16 cellular contexts compared by ENCODE assay signal in genomic region chr10:67629461-67629971, GRCh38.
DNase-seq lines count a peak whose midpoint lies in the region; ATAC-seq, FAIRE-seq and TF ChIP-seq lines count a peak whose summit lies in the region.
"Had no signal": no experiment of that assay in that cellular context is flagged by ENCODE, and none has a peak within 500 bp of the region (broad histone marks: within the 10 kb centered on the region; RNA-seq: fewer than 3 reads in every experiment).

No MANE protein-coding gene starts in this region.

- no peak overlapping the region for H3K56ac ChIP-seq in H1 (replicated peaks; ENCODE audit: insufficient read length, low read depth, low read length)

- H3K4me3 Mint-ChIP-seq in activated CD4-positive, alpha-beta memory T cell treated with anti-CD3 and anti-CD28 coated beads, Interleukin-2, amount 10 ng/mL, durations not matched to agents 7 days and 5 days, result no peak overlapping the region
- H3K4me3 Mint-ChIP-seq: CD4-positive, alpha-beta memory T cell; central memory CD8-positive, alpha-beta T cell had no signal

- H2BK20ac ChIP-seq in H1 (ENCODE audit: low read length), result no peak overlapping the region

- no peak overlapping the region for H3K18ac ChIP-seq in H1 (ENCODE audit: extremely low read depth, low read length)

- CTCF ChIA-PET in H1 (lab: Charles Lee; ENCODE audit: partially characterized antibody), result no interaction called here
- CTCF ChIA-PET in activated CD4-positive, alpha-beta memory T cell treated with anti-CD3 and anti-CD28 coated beads, Interleukin-2, amount 10 ng/mL, durations not matched to agents 7 days and 5 days (lab: Charles Lee), result no interaction called here

- no peaks in the 10 kb centered on the region for H3K79me2 ChIP-seq in H1 (ENCODE audit: control insufficient read depth in 1 of 2, insufficient read depth in 2 of 2, low read length in 2 of 2)

- no peak overlapping the region for H3K23ac ChIP-seq in H1 (ENCODE audit: insufficient read length)

- DNase-seq in HT1080 (ENCODE audit: low read depth) (peak; percentile 67), H1 (ENCODE audit: low read depth in 1 of 2, low spot score in 2 of 2) (no peak), psoas muscle (no peak), upper lobe of left lung (no peak), Peyer's patch (no peak)
- DNase-seq in activated CD4-positive, alpha-beta memory T cell treated with anti-CD3 and anti-CD28 coated beads, Interleukin-2, amount 10 ng/mL, durations not matched to agents 7 days and 5 days, result no peak
- DNase-seq: CD4-positive, alpha-beta memory T cell; KG1; left ventricle myocardium superior; NCI-H2081 treated with DMSO at 0.1 percent for 48 hours; thyroid gland; WERI-Rb-1 had no signal

- H4K91ac ChIP-seq in H1 (replicated peaks; ENCODE audit: insufficient read length, low read length), result peak overlapping the region; percentile 17

- TF ChIP-seq RAD21 in H1 (IDR thresholded peaks at IDR 0.05 in 1 of 2, conservative IDR thresholded peaks at IDR 0.05 in 1 of 2; ENCODE audit: low read depth in 2 of 2, low read length in 2 of 2), result no peak

- no peaks in the 10 kb centered on the region for H3K36me3 Mint-ChIP-seq in activated CD4-positive, alpha-beta memory T cell treated with anti-CD3 and anti-CD28 coated beads, Interleukin-2, amount 10 ng/mL, durations not matched to agents 7 days and 5 days (ENCODE audit: low read depth)
- H3K36me3 Mint-ChIP-seq: CD4-positive, alpha-beta memory T cell had no signal

- peak; percentile 72 for ATAC-seq in GM18868 (IDR thresholded peaks at IDR 0.05; ENCODE audit: unreplicated experiment)
- ATAC-seq in psoas muscle, result peak in 3 of 4 donors; percentile 27 to 40 (median 33)
- no peak for ATAC-seq in upper lobe of left lung (ENCODE audit: low FRiP score in 2 of 2)
- ATAC-seq in HG03039 (IDR thresholded peaks at IDR 0.05; ENCODE audit: unreplicated experiment), result no peak
- ATAC-seq: left ventricle myocardium superior had no signal

- no peaks in the 10 kb centered on the region for H4K20me1 ChIP-seq in H1 (replicated peaks in 1 of 2; ENCODE audit: control insufficient read depth in 1 of 2, insufficient read depth in 2 of 2, low read length in 2 of 2)

- FAIRE-seq in H1 (lab: Jason Lieb, UNC), result no peak
- FAIRE-seq: GM12891 had no signal

- H3K4ac ChIP-seq in H1 (replicated peaks; ENCODE audit: insufficient read length, low read depth, low read length), result no peak overlapping the region

- H3K27ac ChIP-seq in H1 (ENCODE audit: low read depth, low read length) (no peak overlapping the region), psoas muscle (no peak overlapping the region), upper lobe of left lung (no peak overlapping the region), Peyer's patch (no peak overlapping the region)
- H3K27ac ChIP-seq: thyroid gland, WERI-Rb-1 had no signal

- TF ChIP-seq POLR2A in H1 (IDR thresholded peaks at IDR 0.05; ENCODE audit: control extremely low read depth in 1 of 2, low read depth in 2 of 2, low read length in 2 of 2) (no peak), upper lobe of left lung (IDR thresholded peaks at IDR 0.05) (no peak), Peyer's patch (IDR thresholded peaks at IDR 0.05) (no peak)

- H4K5ac ChIP-seq in H1 (ENCODE audit: insufficient read length, low read depth, low read length), result no peak overlapping the region

- no peak overlapping the region for H3K9ac ChIP-seq in H1 (replicated peaks in 1 of 4; ENCODE audit: extremely low read depth in 1 of 4, low read depth in 3 of 4, low read length in 3 of 4)

- intact Hi-C loops in psoas muscle (cut with DNase I), result no loop called here

- H3K4me2 ChIP-seq in H1 (ENCODE audit: insufficient read depth in 1 of 2, low read depth in 2 of 2, low read length in 2 of 2), result no peak overlapping the region

- no peak overlapping the region for H4K8ac ChIP-seq in H1 (ENCODE audit: extremely low read depth, insufficient read depth, low read length)

- TF ChIP-seq CTCF in H1 (IDR thresholded peaks at IDR 0.05; ENCODE audit: control extremely low read depth in 1 of 3, insufficient read depth in 1 of 3, low read depth in 1 of 3, low read length in 3 of 3), result no peak
- no peak for TF ChIP-seq CTCF in psoas muscle (IDR thresholded peaks at IDR 0.05)
- no peak for TF ChIP-seq CTCF in upper lobe of left lung (IDR thresholded peaks at IDR 0.05)
- no peak for TF ChIP-seq CTCF in Peyer's patch (IDR thresholded peaks at IDR 0.05)

- H3K23me2 ChIP-seq in H1 (ENCODE audit: low read depth, low read length), result no peaks in the 10 kb centered on the region

- no peaks in the 10 kb centered on the region for H3K36me3 ChIP-seq in H1 (ENCODE audit: control insufficient read depth in 2 of 4, insufficient read depth in 4 of 4, low read length in 3 of 4)
- H3K36me3 ChIP-seq in psoas muscle (ENCODE audit: insufficient read depth in 1 of 2, low read depth in 1 of 2), result no peaks in the 10 kb centered on the region
- H3K36me3 ChIP-seq in upper lobe of left lung, result no peaks in the 10 kb centered on the region
- no peaks in the 10 kb centered on the region for H3K36me3 ChIP-seq in Peyer's patch
- H3K36me3 ChIP-seq: thyroid gland, WERI-Rb-1 had no signal

- H2BK120ac ChIP-seq in H1 (replicated peaks; ENCODE audit: low read depth, low read length), result peak overlapping the region; percentile 87

- H3K79me1 ChIP-seq in H1 (ENCODE audit: low read depth, low read length), result no peaks in the 10 kb centered on the region

- H2BK12ac ChIP-seq in H1 (ENCODE audit: low read depth, low read length), result no peak overlapping the region; the same call in 1 of the 2 replicates

- H3K14ac ChIP-seq in H1 (ENCODE audit: insufficient read length), result no peak overlapping the region

- H3K4me1 ChIP-seq in H1 (replicated peaks in 1 of 4; ENCODE audit: control insufficient read depth in 3 of 4, insufficient read depth in 4 of 4, low read length in 3 of 4) (peaks cover 2 to 4% (median 3%) of the 10 kb centered on the region in 4 experiments; a peak in 4 of 7 replicates), psoas muscle (no peaks in the 10 kb centered on the region), upper lobe of left lung (no peaks in the 10 kb centered on the region), Peyer's patch (no peaks in the 10 kb centered on the region)
- H3K4me1 ChIP-seq: thyroid gland had no signal

- H3K9me3 ChIP-seq in H1 (ENCODE audit: insufficient read depth in 2 of 2, low read depth in 1 of 2, low read length in 1 of 2) (no peaks in the 10 kb centered on the region; a peak in 1 of 4 replicates), psoas muscle (no peaks in the 10 kb centered on the region), upper lobe of left lung (peaks cover 0 to 7% (median 0%) of the 10 kb centered on the region in 4 donors), Peyer's patch (no peaks in the 10 kb centered on the region)
- H3K9me3 ChIP-seq: thyroid gland had no signal

- H3K9me3 Mint-ChIP-seq in activated CD4-positive, alpha-beta memory T cell treated with anti-CD3 and anti-CD28 coated beads, Interleukin-2, amount 10 ng/mL, durations not matched to agents 7 days and 5 days, result no peaks in the 10 kb centered on the region
- H3K9me3 Mint-ChIP-seq: central memory CD8-positive, alpha-beta T cell had no signal

- peak overlapping the region; percentile 76 for H2AFZ ChIP-seq in H1 (ENCODE audit: low read length)

- H3K27ac Mint-ChIP-seq in activated CD4-positive, alpha-beta memory T cell treated with anti-CD3 and anti-CD28 coated beads, Interleukin-2, amount 10 ng/mL, durations not matched to agents 7 days and 5 days, result no peak overlapping the region
- H3K27ac Mint-ChIP-seq: CD4-positive, alpha-beta memory T cell had no signal

- H2BK5ac ChIP-seq in H1 (ENCODE audit: low read depth, low read length), result no peak overlapping the region

- H2BK15ac ChIP-seq in H1 (ENCODE audit: low read length), result no peak overlapping the region

- H3K27me3 Mint-ChIP-seq in activated CD4-positive, alpha-beta memory T cell treated with anti-CD3 and anti-CD28 coated beads, Interleukin-2, amount 10 ng/mL, durations not matched to agents 7 days and 5 days, result peaks cover 6% of the 10 kb centered on the region

- H2AK5ac ChIP-seq in H1 (ENCODE audit: low read depth, low read length), result 0 out of 2 replicates have a peak overlapping the region, but pooled peaks have one; percentile 19

- H3K4me3 ChIP-seq in H1 (ENCODE audit: extremely low read depth in 1 of 4, insufficient read depth in 2 of 4, low read depth in 3 of 4, low read length in 4 of 4), result no peak overlapping the region; a peak in 1 of 8 replicates
- H3K4me3 ChIP-seq in psoas muscle, result no peak overlapping the region
- H3K4me3 ChIP-seq in upper lobe of left lung, result no peak overlapping the region
- no peak overlapping the region for H3K4me3 ChIP-seq in Peyer's patch
- H3K4me3 ChIP-seq: thyroid gland had no signal

- H3K27me3 ChIP-seq in H1 (replicated peaks in 1 of 4; ENCODE audit: control insufficient read depth in 3 of 4, extremely low read depth in 1 of 4, insufficient read depth in 3 of 4, low read length in 3 of 4), result no peaks in the 10 kb centered on the region
- H3K27me3 ChIP-seq in psoas muscle (ENCODE audit: insufficient read depth in 3 of 3, low read length in 2 of 3), result no peaks in the 10 kb centered on the region
- no peaks in the 10 kb centered on the region for H3K27me3 ChIP-seq in upper lobe of left lung
- H3K27me3 ChIP-seq in Peyer's patch, result no peaks in the 10 kb centered on the region
- H3K27me3 ChIP-seq: thyroid gland had no signal

- POLR2A ChIA-PET in H1 (lab: Charles Lee; ENCODE audit: partially characterized antibody), result no interaction called here
- POLR2A ChIA-PET in activated CD4-positive, alpha-beta memory T cell treated with anti-CD3 and anti-CD28 coated beads, Interleukin-2, amount 10 ng/mL, durations not matched to agents 7 days and 5 days (lab: Charles Lee), result no interaction called here

- TF ChIP-seq EP300 in H1 (IDR thresholded peaks at IDR 0.05; ENCODE audit: borderline replicate concordance in 1 of 2, low read depth in 2 of 2, low read length in 2 of 2), result no peak
- TF ChIP-seq EP300 in upper lobe of left lung (IDR thresholded peaks at IDR 0.05), result no peak

- no peaks in the 10 kb centered on the region for H3K4me1 Mint-ChIP-seq in activated CD4-positive, alpha-beta memory T cell treated with anti-CD3 and anti-CD28 coated beads, Interleukin-2, amount 10 ng/mL, durations not matched to agents 7 days and 5 days
- H3K4me1 Mint-ChIP-seq: CD4-positive, alpha-beta memory T cell; central memory CD8-positive, alpha-beta T cell had no signal

TF ChIP-seq in H1, 55 proteins besides CTCF, POLR2A, EP300 and RAD21 (continues in another document):
- TF ChIP-seq, protein P1, sequence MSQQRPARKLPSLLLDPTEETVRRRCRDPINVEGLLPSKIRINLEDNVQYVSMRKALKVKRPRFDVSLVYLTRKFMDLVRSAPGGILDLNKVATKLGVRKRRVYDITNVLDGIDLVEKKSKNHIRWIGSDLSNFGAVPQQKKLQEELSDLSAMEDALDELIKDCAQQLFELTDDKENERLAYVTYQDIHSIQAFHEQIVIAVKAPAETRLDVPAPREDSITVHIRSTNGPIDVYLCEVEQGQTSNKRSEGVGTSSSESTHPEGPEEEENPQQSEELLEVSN (IDR thresholded peaks at IDR 0.05), result no peak
- no peak for TF ChIP-seq SP1 (IDR thresholded peaks at IDR 0.05; ENCODE audit: low read depth, low read length)
- TF ChIP-seq ZNF274 (IDR thresholded peaks at IDR 0.05; ENCODE audit: borderline replicate concordance, extremely low read depth, low read length), result no peak
- no peak for TF ChIP-seq HDAC6 (IDR thresholded peaks at IDR 0.05; ENCODE audit: low read depth, low read length)

Comparison
In these comparisons a context has a peak if more than half of its experiments do, and no peak if none do; other contexts are left out.
1. ATAC-seq: peak in GM18868 (single experiment) and psoas muscle (3 of 4); none in upper lobe of left lung (0 of 2) and HG03039 (single experiment).